In the genomic region with DNA sequence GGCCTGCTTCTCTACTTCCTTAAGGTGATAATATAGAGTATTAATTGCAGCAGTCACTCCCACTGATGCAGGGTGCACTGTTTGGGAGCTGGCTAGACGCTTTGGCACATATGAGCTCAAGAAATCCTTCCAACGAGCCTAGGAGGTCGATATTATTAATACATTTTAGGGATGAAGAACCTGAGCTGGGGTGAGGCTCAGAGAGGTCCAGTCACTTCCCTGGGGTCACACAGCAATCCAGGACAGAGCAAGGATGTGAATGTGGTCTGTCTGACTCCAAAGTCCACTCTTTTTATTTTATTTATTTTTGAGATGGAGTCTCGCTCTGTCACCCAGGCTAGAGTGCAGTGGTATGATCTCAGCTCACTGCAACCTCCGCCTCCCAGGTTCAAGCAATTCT, we compare ENCODE assay signal across 26 cellular contexts.
"Had no signal": no experiment of that assay in that cellular context is flagged by ENCODE, and none has a peak within 500 bp of the region (broad histone marks: within the 10 kb centered on the region; RNA-seq: fewer than 3 reads in every experiment).

No MANE protein-coding gene starts in this region.

- H3K27ac Mint-ChIP-seq: immature natural killer cell; memory B cell; natural killer cell treated with Interleukin-12 subunit alpha and Interleukin-12 subunit beta and Interleukin-15 and Interleukin-18, amount 100 ng/mL, for 72 hours; stimulated activated effector memory CD8-positive, alpha-beta T cell treated with anti-CD3 and anti-CD28 coated beads, Interleukin-12 subunit alpha, Interleukin-12 subunit beta, amount 100 ng/mL, for 72 hours; stimulated activated naive CD8-positive, alpha-beta T cell treated with anti-CD3 and anti-CD28 coated beads, Interleukin-15, Interleukin-2, amounts not matched to agents 100 ng/mL and 50 ng/mL, for 24 hours had no signal

- H3K36me3 ChIP-seq: left ventricle myocardium inferior, pancreas, prostate gland, sigmoid colon, spleen, suprapubic skin, thoracic aorta, tibial artery, upper lobe of right lung, uterus had no signal

- H3K27me3 Mint-ChIP-seq: memory B cell; naive thymus-derived CD4-positive, alpha-beta T cell; stimulated activated naive CD8-positive, alpha-beta T cell treated with anti-CD3 and anti-CD28 coated beads, Interleukin-15, Interleukin-2, amounts not matched to agents 100 ng/mL and 50 ng/mL, for 24 hours had no signal

- H3K27ac ChIP-seq: left ventricle myocardium inferior, pancreas, prostate gland, sigmoid colon, spleen, suprapubic skin, thoracic aorta, tibial artery, upper lobe of right lung, uterus had no signal

- H3K4me3 ChIP-seq: left ventricle myocardium inferior, mucosa of descending colon, pancreas, prostate gland, sigmoid colon, spleen, suprapubic skin, thoracic aorta, tibial artery, upper lobe of right lung, uterus had no signal

- H3K4me1 ChIP-seq: left ventricle myocardium inferior, pancreas, prostate gland, sigmoid colon, suprapubic skin, tibial artery, upper lobe of right lung, uterus had no signal

- ATAC-seq: mucosa of descending colon; naive thymus-derived CD4-positive, alpha-beta T cell; natural killer cell treated with Interleukin-12 subunit alpha and Interleukin-12 subunit beta and Interleukin-15 and Interleukin-18, amount 100 ng/mL, for 72 hours; pancreas; right cardiac atrium; stimulated activated effector memory CD8-positive, alpha-beta T cell treated with anti-CD3 and anti-CD28 coated beads, Interleukin-12 subunit alpha, Interleukin-12 subunit beta, amount 100 ng/mL, for 72 hours; upper lobe of right lung had no signal

- FAIRE-seq: islet of Langerhans, pancreas, small intestine had no signal

- DNase-seq: hippocampal formation; immature natural killer cell; left ventricle myocardium inferior; midbrain; mucosa of descending colon; naive thymus-derived CD4-positive, alpha-beta T cell; pancreas; retina; right cardiac atrium; sigmoid colon; small intestine; spleen; stimulated activated CD4-positive, alpha-beta T cell treated with anti-CD3 and anti-CD28 coated beads, Interleukin-4, amount 100 ng/mL, for 24 hours; stimulated activated naive CD4-positive, alpha-beta T cell; tibial artery; trophoblast cell; upper lobe of right lung; uterus had no signal

- H3K27me3 ChIP-seq: pancreas, sigmoid colon, spleen, suprapubic skin, upper lobe of right lung, uterus had no signal

- H3K9me3 ChIP-seq: left ventricle myocardium inferior, mucosa of descending colon, pancreas, prostate gland, sigmoid colon, spleen, suprapubic skin, thoracic aorta, tibial artery, upper lobe of right lung, uterus had no signal

- H3K36me3 Mint-ChIP-seq: natural killer cell treated with Interleukin-12 subunit alpha and Interleukin-12 subunit beta and Interleukin-15 and Interleukin-18, amount 100 ng/mL, for 72 hours; stimulated activated effector memory CD8-positive, alpha-beta T cell treated with anti-CD3 and anti-CD28 coated beads, Interleukin-12 subunit alpha, Interleukin-12 subunit beta, amount 100 ng/mL, for 72 hours had no signal

- H3K9me3 Mint-ChIP-seq: natural killer cell treated with Interleukin-12 subunit alpha and Interleukin-12 subunit beta and Interleukin-15 and Interleukin-18, amount 100 ng/mL, for 72 hours; stimulated activated effector memory CD8-positive, alpha-beta T cell treated with anti-CD3 and anti-CD28 coated beads, Interleukin-12 subunit alpha, Interleukin-12 subunit beta, amount 100 ng/mL, for 72 hours had no signal

- H3K4me3 Mint-ChIP-seq: immature natural killer cell; memory B cell; naive thymus-derived CD4-positive, alpha-beta T cell; natural killer cell treated with Interleukin-12 subunit alpha and Interleukin-12 subunit beta and Interleukin-15 and Interleukin-18, amount 100 ng/mL, for 72 hours; stimulated activated effector memory CD8-positive, alpha-beta T cell treated with anti-CD3 and anti-CD28 coated beads, Interleukin-12 subunit alpha, Interleukin-12 subunit beta, amount 100 ng/mL, for 72 hours; stimulated activated naive CD8-positive, alpha-beta T cell treated with anti-CD3 and anti-CD28 coated beads, Interleukin-15, Interleukin-2, amounts not matched to agents 100 ng/mL and 50 ng/mL, for 24 hours had no signal

- H3K4me1 Mint-ChIP-seq: stimulated activated effector memory CD8-positive, alpha-beta T cell treated with anti-CD3 and anti-CD28 coated beads, Interleukin-12 subunit alpha, Interleukin-12 subunit beta, amount 100 ng/mL, for 72 hours had no signal
